1 cellular context compared by ENCODE assay signal in genomic region chr4:70818921-70819320, GRCh38.
TF ChIP-seq lines count a peak whose summit lies in the region.

No MANE protein-coding gene starts in this region.

TF ChIP-seq in K562, 482 proteins besides CTCF, POLR2A, EP300 and RAD21:
- no peak for TF ChIP-seq GTF2F1 (IDR thresholded peaks at IDR 0.05; ENCODE audit: low read depth, low read length)
- no peak for TF ChIP-seq PHB2 (IDR thresholded peaks at IDR 0.05; ENCODE audit: low read depth)
- no peak for TF ChIP-seq YY1 (IDR thresholded peaks at IDR 0.05; ENCODE audit: borderline replicate concordance in 1 of 3, control insufficient read depth in 1 of 3, extremely low read depth in 1 of 3, insufficient read depth in 3 of 3, insufficient read length in 1 of 3, insufficient replicate concordance in 2 of 3, low read depth in 1 of 3, low read length in 2 of 3)
- TF ChIP-seq SIX5 (IDR thresholded peaks at IDR 0.05; ENCODE audit: borderline replicate concordance in 1 of 2, insufficient read depth in 1 of 2, low read depth in 1 of 2, low read length in 2 of 2), result no peak
- TF ChIP-seq ZNF316 (IDR thresholded peaks at IDR 0.05), result peak; percentile 32; the same call in 1 of the 2 replicates
